In the genomic region with DNA sequence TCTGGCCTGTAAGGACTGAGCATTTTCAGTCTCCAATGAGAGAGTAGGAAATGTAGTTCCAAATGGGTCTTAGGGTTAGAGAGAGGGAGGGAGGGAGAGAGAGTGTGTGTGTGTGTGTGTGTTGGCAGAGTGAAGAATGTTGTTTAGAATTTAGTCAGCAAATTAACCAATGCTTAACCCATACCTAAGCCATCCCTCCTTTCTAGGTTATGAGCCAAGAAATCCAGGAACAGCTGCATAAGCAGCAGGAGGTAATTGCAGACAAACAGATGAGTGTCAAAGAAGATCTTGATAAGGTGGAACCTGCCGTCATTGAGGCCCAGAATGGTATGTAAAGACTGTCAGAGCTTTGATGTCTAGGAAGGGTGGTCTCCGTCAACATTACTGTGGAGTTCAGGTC, we compare ENCODE assay signal across 15 cellular contexts. TPM values are rescaled to one million over a fixed set of nuclear protein-coding genes. Genes with fewer than 3 reads are reported as not detected.
DNase-seq lines count a peak whose midpoint lies in the region; ATAC-seq and TF ChIP-seq lines count a peak whose summit lies in the region.
"Had no signal": no experiment of that assay in that cellular context is flagged by ENCODE, and none has a peak within 500 bp of the region (broad histone marks: within the 10 kb centered on the region; RNA-seq: fewer than 3 reads in every experiment).

No MANE protein-coding gene starts in this region.

- no peaks in the 10 kb centered on the region for H3K9me3 Mint-ChIP-seq in endothelial cell (ENCODE audit: unreplicated experiment)
- no peaks in the 10 kb centered on the region for H3K9me3 Mint-ChIP-seq in stimulated activated effector memory CD8-positive, alpha-beta T cell treated with anti-CD3 and anti-CD28 coated beads, Interleukin-12 subunit alpha, Interleukin-12 subunit beta, amount 100 ng/mL, for 72 hours
- H3K9me3 Mint-ChIP-seq: naive thymus-derived CD8-positive, alpha-beta T cell; stimulated activated naive CD8-positive, alpha-beta T cell treated with anti-CD3 and anti-CD28 coated beads, Interleukin-15, Interleukin-2, amounts not matched to agents 100 ng/mL and 50 ng/mL, for 24 hours had no signal

- H3K27me3 ChIP-seq in cardiac muscle cell = no peaks in the 10 kb centered on the region
- H3K27me3 ChIP-seq in upper lobe of right lung = no peaks in the 10 kb centered on the region
- H3K27me3 ChIP-seq: dorsolateral prefrontal cortex had no signal

- H3K27me3 Mint-ChIP-seq in endothelial cell (ENCODE audit: unreplicated experiment) = peaks cover 8% of the 10 kb centered on the region
- H3K27me3 Mint-ChIP-seq: naive thymus-derived CD8-positive, alpha-beta T cell; stimulated activated naive CD8-positive, alpha-beta T cell treated with anti-CD3 and anti-CD28 coated beads, Interleukin-15, Interleukin-2, amounts not matched to agents 100 ng/mL and 50 ng/mL, for 24 hours had no signal

- H3K4me3 Mint-ChIP-seq in endothelial cell (ENCODE audit: unreplicated experiment) = peak overlapping the region; percentile 8
- H3K4me3 Mint-ChIP-seq in stimulated activated effector memory CD8-positive, alpha-beta T cell treated with anti-CD3 and anti-CD28 coated beads, Interleukin-12 subunit alpha, Interleukin-12 subunit beta, amount 100 ng/mL, for 72 hours = no peak overlapping the region
- H3K4me3 Mint-ChIP-seq: naive thymus-derived CD8-positive, alpha-beta T cell; stimulated activated naive CD8-positive, alpha-beta T cell treated with anti-CD3 and anti-CD28 coated beads, Interleukin-15, Interleukin-2, amounts not matched to agents 100 ng/mL and 50 ng/mL, for 24 hours had no signal

- H3K36me3 Mint-ChIP-seq in endothelial cell (ENCODE audit: low read depth, unreplicated experiment) = peaks cover 60% of the 10 kb centered on the region
- peaks cover 100% of the 10 kb centered on the region for H3K36me3 Mint-ChIP-seq in stimulated activated effector memory CD8-positive, alpha-beta T cell treated with anti-CD3 and anti-CD28 coated beads, Interleukin-12 subunit alpha, Interleukin-12 subunit beta, amount 100 ng/mL, for 72 hours

- H3K36me3 ChIP-seq in cardiac muscle cell = peaks cover 92% of the 10 kb centered on the region
- peaks cover 100% of the 10 kb centered on the region for H3K36me3 ChIP-seq in upper lobe of right lung

- TF ChIP-seq CTCF in cardiac muscle cell (IDR thresholded peaks at IDR 0.05; ENCODE audit: low read depth, low read length) (no peak), endothelial cell (IDR thresholded peaks at IDR 0.05; ENCODE audit: unreplicated experiment) (no peak), coronary artery (IDR thresholded peaks at IDR 0.05) (no peak), upper lobe of right lung (IDR thresholded peaks at IDR 0.05) (no peak)

- DNase-seq in cardiac muscle cell (ENCODE audit: low read depth in 1 of 2, low spot score in 1 of 2) (no peak), left ventricle myocardium superior (no peak), NCI-H2227 (lab: John Stamatoyannopoulos, UW; ENCODE audit: unreplicated experiment) (peak; percentile 49), endothelial cell (ENCODE audit: low spot score) (no peak), coronary artery (ENCODE audit: low spot score) (no peak), NCI-H187 treated with DMSO at 0.1 percent for 48 hours (lab: John Stamatoyannopoulos, UW) (no peak), upper lobe of right lung (no peak)
- no peak for DNase-seq in stimulated activated effector memory CD8-positive, alpha-beta T cell treated with anti-CD3 and anti-CD28 coated beads, Interleukin-12 subunit alpha, Interleukin-12 subunit beta, amount 100 ng/mL, for 72 hours (ENCODE audit: low spot score in 2 of 2)
- DNase-seq: C1 segment of cervical spinal cord; dorsolateral prefrontal cortex; left cardiac atrium; naive thymus-derived CD8-positive, alpha-beta T cell; NCI-H446; right cardiac atrium had no signal

- no peak for ATAC-seq in left ventricle myocardium superior
- no peak for ATAC-seq in stimulated activated effector memory CD8-positive, alpha-beta T cell treated with anti-CD3 and anti-CD28 coated beads, Interleukin-12 subunit alpha, Interleukin-12 subunit beta, amount 100 ng/mL, for 72 hours
- no peak for ATAC-seq in upper lobe of right lung
- ATAC-seq: naive thymus-derived CD8-positive, alpha-beta T cell; right cardiac atrium had no signal

- H3K27ac Mint-ChIP-seq in endothelial cell (ENCODE audit: unreplicated experiment) = no peak overlapping the region
- H3K27ac Mint-ChIP-seq in stimulated activated effector memory CD8-positive, alpha-beta T cell treated with anti-CD3 and anti-CD28 coated beads, Interleukin-12 subunit alpha, Interleukin-12 subunit beta, amount 100 ng/mL, for 72 hours = peak overlapping the region; percentile 44
- H3K27ac Mint-ChIP-seq: stimulated activated naive CD8-positive, alpha-beta T cell treated with anti-CD3 and anti-CD28 coated beads, Interleukin-15, Interleukin-2, amounts not matched to agents 100 ng/mL and 50 ng/mL, for 24 hours had no signal

- H3K9me3 ChIP-seq in cardiac muscle cell (ENCODE audit: low read depth) (no peaks in the 10 kb centered on the region), upper lobe of right lung (no peaks in the 10 kb centered on the region)

- peak overlapping the region; percentile 7 for H3K27ac ChIP-seq in cardiac muscle cell
- no peak overlapping the region for H3K27ac ChIP-seq in coronary artery
- H3K27ac ChIP-seq in upper lobe of right lung = no peak overlapping the region

- no peaks in the 10 kb centered on the region for H3K4me1 Mint-ChIP-seq in endothelial cell (ENCODE audit: unreplicated experiment)
- no peaks in the 10 kb centered on the region for H3K4me1 Mint-ChIP-seq in stimulated activated effector memory CD8-positive, alpha-beta T cell treated with anti-CD3 and anti-CD28 coated beads, Interleukin-12 subunit alpha, Interleukin-12 subunit beta, amount 100 ng/mL, for 72 hours
- H3K4me1 Mint-ChIP-seq: naive thymus-derived CD8-positive, alpha-beta T cell had no signal

- H3K4me3 ChIP-seq in cardiac muscle cell = no peak overlapping the region
- H3K4me3 ChIP-seq in coronary artery = no peak overlapping the region
- no peak overlapping the region for H3K4me3 ChIP-seq in upper lobe of right lung
- H3K4me3 ChIP-seq: dorsolateral prefrontal cortex had no signal

- intact Hi-C loops in left ventricle myocardium superior (cut with micrococcal nuclease) (no loop called here), upper lobe of right lung (cut with DNase I) (no loop called here)

- H3K4me1 ChIP-seq in cardiac muscle cell (ENCODE audit: low read depth) = no peaks in the 10 kb centered on the region
- no peaks in the 10 kb centered on the region for H3K4me1 ChIP-seq in upper lobe of right lung

RNA-seq across cellular contexts. Expression of a gene that starts 56.9 kb away (rescaled TPM):
- total RNA-seq in cardiac muscle cell = 142 and 269 TPM in 2 replicates
- 598 and 1,021 TPM in 2 replicates for polyA plus RNA-seq in cardiac muscle cell
- 467 TPM for total RNA-seq in left ventricle myocardium superior
- 246 TPM for total RNA-seq in endothelial cell (ENCODE audit: unreplicated experiment)
- total RNA-seq in upper lobe of right lung = 490 TPM
